Comparison of ENCODE assay signal across 1 cellular context in the genomic region with DNA sequence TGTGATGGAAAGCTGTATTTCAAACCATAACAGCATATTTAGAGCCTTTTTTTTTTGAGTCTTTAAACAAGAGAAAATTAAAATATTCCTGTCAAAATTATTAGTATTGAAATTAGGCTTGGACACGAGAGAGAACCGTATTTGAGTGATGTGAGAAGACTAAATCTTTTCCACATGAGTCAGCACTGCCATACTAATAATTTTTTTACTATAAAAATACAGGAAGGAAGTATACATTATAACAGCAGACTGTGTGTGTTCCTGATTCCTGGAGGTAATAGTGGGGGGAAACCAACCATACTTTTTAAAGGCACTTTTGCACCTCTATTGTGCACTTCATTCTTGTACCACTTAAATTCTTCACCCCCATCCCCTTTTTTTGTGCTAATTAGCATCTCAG.
TF ChIP-seq lines count a peak whose summit lies in the region.

No MANE protein-coding gene starts in this region.

TF ChIP-seq in A549, 52 proteins besides CTCF, POLR2A, EP300 and RAD21 (continued from another document):
- TF ChIP-seq, protein P1, sequence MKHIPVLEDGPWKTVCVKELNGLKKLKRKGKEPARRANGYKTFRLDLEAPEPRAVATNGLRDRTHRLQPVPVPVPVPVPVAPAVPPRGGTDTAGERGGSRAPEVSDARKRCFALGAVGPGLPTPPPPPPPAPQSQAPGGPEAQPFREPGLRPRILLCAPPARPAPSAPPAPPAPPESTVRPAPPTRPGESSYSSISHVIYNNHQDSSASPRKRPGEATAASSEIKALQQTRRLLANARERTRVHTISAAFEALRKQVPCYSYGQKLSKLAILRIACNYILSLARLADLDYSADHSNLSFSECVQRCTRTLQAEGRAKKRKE (CRISPR knock-in tag; IDR thresholded peaks at IDR 0.05; ENCODE audit: low read depth): no peak
- TF ChIP-seq RFX5 (IDR thresholded peaks at IDR 0.05) (no peak), MAX (IDR thresholded peaks at IDR 0.05) (no peak), HOXB13 (CRISPR knock-in tag; IDR thresholded peaks at IDR 0.05; ENCODE audit: low read depth) (no peak), JUNB (IDR thresholded peaks at IDR 0.05) (no peak), ZFP36 (IDR thresholded peaks at IDR 0.05; ENCODE audit: borderline replicate concordance, partially characterized antibody) (no peak), SREBF2 (IDR thresholded peaks at IDR 0.05) (no peak), HDAC2 (IDR thresholded peaks at IDR 0.05) (no peak), FOSB (CRISPR knock-in tag; IDR thresholded peaks at IDR 0.05) (no peak)
- TF ChIP-seq, protein P2, sequence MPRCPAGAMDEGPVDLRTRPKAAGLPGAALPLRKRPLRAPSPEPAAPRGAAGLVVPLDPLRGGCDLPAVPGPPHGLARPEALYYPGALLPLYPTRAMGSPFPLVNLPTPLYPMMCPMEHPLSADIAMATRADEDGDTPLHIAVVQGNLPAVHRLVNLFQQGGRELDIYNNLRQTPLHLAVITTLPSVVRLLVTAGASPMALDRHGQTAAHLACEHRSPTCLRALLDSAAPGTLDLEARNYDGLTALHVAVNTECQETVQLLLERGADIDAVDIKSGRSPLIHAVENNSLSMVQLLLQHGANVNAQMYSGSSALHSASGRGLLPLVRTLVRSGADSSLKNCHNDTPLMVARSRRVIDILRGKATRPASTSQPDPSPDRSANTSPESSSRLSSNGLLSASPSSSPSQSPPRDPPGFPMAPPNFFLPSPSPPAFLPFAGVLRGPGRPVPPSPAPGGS (IDR thresholded peaks at IDR 0.05): no peak
